ENCODE assay signal across 8 cellular contexts in genomic region chr19:18292460-18292809, GRCh38. TPM values are rescaled to one million over a fixed set of nuclear protein-coding genes. Genes with fewer than 3 reads are reported as not detected.
A peak's percentile ranks its signal among the peaks of the same experiment; 100 is the strongest.
DNase-seq lines count a peak whose midpoint lies in the region; ATAC-seq and TF ChIP-seq lines count a peak whose summit lies in the region.

No MANE protein-coding gene starts in this region.

- peak in 1 of 2 experiments; percentile 54 for DNase-seq in HL-60 (ENCODE audit: low read depth in 1 of 2, low spot score in 1 of 2)
- DNase-seq in ascending aorta (ENCODE audit: low spot score in 2 of 2) = no peak
- DNase-seq in left lobe of liver (ENCODE audit: low spot score) = no peak
- no peak for DNase-seq in testis
- no peak for DNase-seq in EL
- DNase-seq in ACHN = no peak
- DNase-seq in NCI-H2081 (lab: John Stamatoyannopoulos, UW) = no peak

- H3K27me3 ChIP-seq in BLaER1 treated with 17β-estradiol and CSF1 and Interleukin-3, amounts not matched to agents 10 nM and 100 nM = no peaks in the 10 kb centered on the region
- no peaks in the 10 kb centered on the region for H3K27me3 ChIP-seq in HL-60 (ENCODE audit: insufficient read depth, poor library complexity, severe bottlenecking)
- H3K27me3 ChIP-seq in ascending aorta = no peaks in the 10 kb centered on the region
- H3K27me3 ChIP-seq in testis = no peaks in the 10 kb centered on the region

- peaks cover 47 to 70% (median 59%) of the 10 kb centered on the region in 10 experiments for H3K4me1 ChIP-seq in BLaER1 treated with 17β-estradiol and CSF1 and Interleukin-3, amounts not matched to agents 10 nM and 100 nM
- peaks cover 4 to 28% of the 10 kb centered on the region in 2 donors for H3K4me1 ChIP-seq in ascending aorta
- H3K4me1 ChIP-seq in testis = peaks cover 30% of the 10 kb centered on the region

- H3K27ac ChIP-seq in BLaER1 treated with 17β-estradiol and CSF1 and Interleukin-3, amounts not matched to agents 10 nM and 100 nM = peak overlapping the region; percentile 93 to 99 (median 98)
- H3K27ac ChIP-seq in HL-60 (replicated peaks) (peak overlapping the region; percentile 96), ascending aorta (peak overlapping the region; percentile 99), testis (peak overlapping the region; percentile 98 to 99)

- H4K20me1 ChIP-seq in BLaER1 treated with 17β-estradiol and CSF1 and Interleukin-3, amounts not matched to agents 10 nM and 100 nM = no peaks in the 10 kb centered on the region

- in situ Hi-C loops in ACHN (cut with HindIII; ENCODE audit: low pct_ligation_motif_present, low pct_unique_long_range_greater_than_20kb, low sequenced_read_pairs) = no loop called here

- H3K4me2 ChIP-seq in BLaER1 treated with 17β-estradiol and CSF1 and Interleukin-3, amounts not matched to agents 10 nM and 100 nM = peak overlapping the region; percentile 88 to 99 (median 94)

- peak; percentile 47 for ATAC-seq in left lobe of liver

- no peaks in the 10 kb centered on the region for H3K36me3 ChIP-seq in BLaER1 treated with 17β-estradiol and CSF1 and Interleukin-3, amounts not matched to agents 10 nM and 100 nM
- H3K36me3 ChIP-seq in ascending aorta = no peaks in the 10 kb centered on the region
- no peaks in the 10 kb centered on the region for H3K36me3 ChIP-seq in testis (ENCODE audit: low read depth, missing control alignments)

- H3K9me3 ChIP-seq in BLaER1 treated with 17β-estradiol and CSF1 and Interleukin-3, amounts not matched to agents 10 nM and 100 nM (replicated peaks in 1 of 11) = no peaks in the 10 kb centered on the region
- H3K9me3 ChIP-seq in ascending aorta (no peaks in the 10 kb centered on the region), testis (no peaks in the 10 kb centered on the region)

- no peak for TF ChIP-seq POLR2A in testis (IDR thresholded peaks at IDR 0.05)

- intact Hi-C loops in ascending aorta (cut with DNase I) (loop anchor here (1.0 to 5.0 kb wide), 3 partner anchors 11 to 125 kb away; partner anchors contain the start of genes JUND and SSBP4), testis (cut with DNase I; ENCODE audit: low total_unique reads) (no loop called here)

- WGBS in testis, 2 donors = 0% methylated on average over 8 of the region's 20 CpGs

- peak overlapping the region; percentile 59 to 82 (median 68) for H3K4me3 ChIP-seq in BLaER1 treated with 17β-estradiol and CSF1 and Interleukin-3, amounts not matched to agents 10 nM and 100 nM
- peak overlapping the region; percentile 41 for H3K4me3 ChIP-seq in HL-60 (replicated peaks; ENCODE audit: insufficient read depth, low read length)
- peak overlapping the region; percentile 72 to 86 for H3K4me3 ChIP-seq in ascending aorta
- H3K4me3 ChIP-seq in testis = peak overlapping the region; percentile 60 to 70

- TF ChIP-seq CTCF in HL-60 (IDR thresholded peaks at IDR 0.05; ENCODE audit: insufficient read depth, low read length) (no peak), ascending aorta (IDR thresholded peaks at IDR 0.05) (no peak), testis (IDR thresholded peaks at IDR 0.05) (no peak)

- H3K9ac ChIP-seq in BLaER1 treated with 17β-estradiol and CSF1 and Interleukin-3, amounts not matched to agents 10 nM and 100 nM = peak overlapping the region; percentile 81 to 98 (median 92)

RNA-seq across cellular contexts. Expression of gene JUND, which starts 11.0 kb away (rescaled TPM):
- 3,570 TPM for total RNA-seq in ascending aorta
- total RNA-seq in left lobe of liver = 47.4 TPM
- total RNA-seq in testis = 100 to 1,000 TPM; 615 to 654 TPM
- polyA plus RNA-seq in testis (ENCODE audit: insufficient read depth, low read depth, low replicate concordance) = 96.4 TPM

RNA-seq across cellular contexts. Expression of gene IQCN, which starts 18.2 kb away (rescaled TPM):
- 51.2 TPM for total RNA-seq in ascending aorta
- total RNA-seq in left lobe of liver = 2.8 TPM
- total RNA-seq in testis = 10 to 100 TPM; 30.1 to 62.3 TPM
- 88.1 TPM for polyA plus RNA-seq in testis (ENCODE audit: insufficient read depth, low read depth, low replicate concordance)

RNA-seq across cellular contexts. Expression of gene LSM4, which starts 30.4 kb away (rescaled TPM):
- total RNA-seq in ascending aorta (62.5 TPM), left lobe of liver (53.3 TPM), testis (100 to 1,000 TPM; 212 to 241 TPM)
- 196 TPM for polyA plus RNA-seq in testis (ENCODE audit: insufficient read depth, low read depth, low replicate concordance)

RNA-seq across cellular contexts. Expression of gene PGPEP1, which starts 48.0 kb away (rescaled TPM):
- total RNA-seq in ascending aorta (14.8 TPM), left lobe of liver (62.4 TPM), testis (10 to 100 TPM; 12.4 to 16.2 TPM)
- 10.8 TPM for polyA plus RNA-seq in testis (ENCODE audit: insufficient read depth, low read depth, low replicate concordance)

Comparison
In these comparisons a context has a peak if more than half of its experiments do, and no peak if none do; other contexts are left out.
1. RNA of gene JUND, which starts 11.0 kb away (total RNA-seq): 3,570 TPM in ascending aorta (single experiment) and 615 to 654 TPM in testis; 47.4 TPM in left lobe of liver (single experiment); every median in the first group is over 10 times any median in the second.
2. Peak in every context shown above with its lines, with median percentiles within 50 percentile points of each other: H3K27ac ChIP-seq and H3K4me3 ChIP-seq.